ENCODE assay signal across 1 cellular context in the genomic region with DNA sequence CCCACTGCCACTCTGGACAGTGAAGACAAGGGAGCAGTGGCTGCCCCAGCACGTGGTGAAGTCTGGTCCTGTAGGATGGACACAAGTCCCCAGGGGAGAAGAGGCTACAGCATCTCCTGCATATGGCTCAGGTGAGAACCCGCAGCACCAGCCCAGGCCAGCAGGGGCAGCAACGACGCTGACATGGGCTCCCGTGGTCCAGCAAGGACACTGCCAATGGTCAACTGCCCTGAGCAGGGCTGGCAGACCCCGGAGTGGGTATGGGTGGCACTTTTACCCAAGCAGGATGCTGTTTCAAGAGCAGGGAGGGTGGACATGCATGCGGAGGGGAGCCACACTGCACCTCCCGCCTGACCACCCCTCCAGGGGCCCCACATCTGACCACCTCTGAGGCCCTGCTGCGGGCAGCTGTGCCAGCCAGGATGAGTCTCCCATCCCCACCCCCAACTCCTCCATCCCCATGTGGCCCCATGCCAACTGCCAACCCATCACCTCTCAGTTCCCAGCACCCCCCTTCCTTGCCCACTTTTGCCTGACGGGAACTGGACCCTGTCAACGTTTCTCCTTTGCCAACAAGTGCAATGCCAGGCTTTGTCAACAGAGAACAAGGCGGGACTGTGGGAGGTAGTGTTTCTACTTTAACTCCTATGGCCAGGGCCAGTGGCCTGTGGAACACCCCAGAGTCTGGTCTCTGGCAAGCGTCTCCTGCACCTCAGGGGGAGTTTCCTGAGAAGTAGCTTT.
TF ChIP-seq lines count a peak whose summit lies in the region.

No MANE protein-coding gene starts in this region.

TF ChIP-seq in K562, 482 proteins besides CTCF, POLR2A, EP300 and RAD21:
- TF ChIP-seq RCOR1 (IDR thresholded peaks at IDR 0.05; ENCODE audit: borderline replicate concordance in 1 of 2, low read depth in 2 of 2, low read length in 2 of 2) (peak in 1 of 2 experiments; percentile 21; a peak in 1 of 4 replicates), SMC3 (conservative IDR thresholded peaks at IDR 0.05; ENCODE audit: insufficient read depth, low read depth, low read length) (peak; percentile 35), CTBP1 (IDR thresholded peaks at IDR 0.05; ENCODE audit: borderline replicate concordance) (peak; percentile 92), ZNF766 (CRISPR knock-in tag; conservative IDR thresholded peaks at IDR 0.05) (no peak), TFAP4 (CRISPR knock-in tag; IDR thresholded peaks at IDR 0.05; ENCODE audit: borderline replicate concordance) (peak; percentile 51; the same call in 1 of the 2 replicates), MAX (CRISPR knock-in tag; IDR thresholded peaks at IDR 0.05) (peak; percentile 25; the same call in 1 of the 2 replicates), POLR2G (IDR thresholded peaks at IDR 0.05; ENCODE audit: low read depth, low read length) (peak; percentile 48), PHB (CRISPR knock-in tag; IDR thresholded peaks at IDR 0.05) (no peak), CREB1 (IDR thresholded peaks at IDR 0.05) (no peak), CREB1 (CRISPR knock-in tag; IDR thresholded peaks at IDR 0.05) (peak; percentile 51; the same call in 1 of the 2 replicates), CBX8 (IDR thresholded peaks at IDR 0.05; ENCODE audit: borderline replicate concordance, extremely low read depth, low read depth, low read length, poor library complexity, severe bottlenecking) (no peak), PURB (CRISPR knock-in tag; IDR thresholded peaks at IDR 0.05; ENCODE audit: low read depth) (no peak), NFIC (IDR thresholded peaks at IDR 0.05) (peak; percentile 33; the same call in 1 of the 2 replicates), GABPB1 (CRISPR knock-in tag; IDR thresholded peaks at IDR 0.05) (peak; percentile 28; the same call in 1 of the 2 replicates), USF1 (CRISPR knock-in tag; IDR thresholded peaks at IDR 0.05) (peak; percentile 35; the same call in 1 of the 2 replicates), CREM (IDR thresholded peaks at IDR 0.05; ENCODE audit: low read depth) (peak; percentile 33; the same call in 1 of the 2 replicates), CC2D1A (IDR thresholded peaks at IDR 0.05) (no peak), MYNN (IDR thresholded peaks at IDR 0.05) (0 out of 2 replicates have a peak, but pooled peaks have one; percentile 24), MYNN (CRISPR knock-in tag; IDR thresholded peaks at IDR 0.05) (no peak), TCF7L2 (IDR thresholded peaks at IDR 0.05; ENCODE audit: low read depth, low read length) (no peak)
- TF ChIP-seq, protein P1, sequence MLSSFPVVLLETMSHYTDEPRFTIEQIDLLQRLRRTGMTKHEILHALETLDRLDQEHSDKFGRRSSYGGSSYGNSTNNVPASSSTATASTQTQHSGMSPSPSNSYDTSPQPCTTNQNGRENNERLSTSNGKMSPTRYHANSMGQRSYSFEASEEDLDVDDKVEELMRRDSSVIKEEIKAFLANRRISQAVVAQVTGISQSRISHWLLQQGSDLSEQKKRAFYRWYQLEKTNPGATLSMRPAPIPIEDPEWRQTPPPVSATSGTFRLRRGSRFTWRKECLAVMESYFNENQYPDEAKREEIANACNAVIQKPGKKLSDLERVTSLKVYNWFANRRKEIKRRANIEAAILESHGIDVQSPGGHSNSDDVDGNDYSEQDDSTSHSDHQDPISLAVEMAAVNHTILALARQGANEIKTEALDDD (IDR thresholded peaks at IDR 0.05) = no peak
- TF ChIP-seq, protein P2, sequence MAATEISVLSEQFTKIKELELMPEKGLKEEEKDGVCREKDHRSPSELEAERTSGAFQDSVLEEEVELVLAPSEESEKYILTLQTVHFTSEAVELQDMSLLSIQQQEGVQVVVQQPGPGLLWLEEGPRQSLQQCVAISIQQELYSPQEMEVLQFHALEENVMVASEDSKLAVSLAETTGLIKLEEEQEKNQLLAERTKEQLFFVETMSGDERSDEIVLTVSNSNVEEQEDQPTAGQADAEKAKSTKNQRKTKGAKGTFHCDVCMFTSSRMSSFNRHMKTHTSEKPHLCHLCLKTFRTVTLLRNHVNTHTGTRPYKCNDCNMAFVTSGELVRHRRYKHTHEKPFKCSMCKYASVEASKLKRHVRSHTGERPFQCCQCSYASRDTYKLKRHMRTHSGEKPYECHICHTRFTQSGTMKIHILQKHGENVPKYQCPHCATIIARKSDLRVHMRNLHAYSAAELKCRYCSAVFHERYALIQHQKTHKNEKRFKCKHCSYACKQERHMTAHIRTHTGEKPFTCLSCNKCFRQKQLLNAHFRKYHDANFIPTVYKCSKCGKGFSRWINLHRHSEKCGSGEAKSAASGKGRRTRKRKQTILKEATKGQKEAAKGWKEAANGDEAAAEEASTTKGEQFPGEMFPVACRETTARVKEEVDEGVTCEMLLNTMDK (IDR thresholded peaks at IDR 0.05; ENCODE audit: borderline replicate concordance, insufficient read depth, low read depth, low read length, poor library complexity, severe bottlenecking) = peak; percentile 15
